In the genomic region with DNA sequence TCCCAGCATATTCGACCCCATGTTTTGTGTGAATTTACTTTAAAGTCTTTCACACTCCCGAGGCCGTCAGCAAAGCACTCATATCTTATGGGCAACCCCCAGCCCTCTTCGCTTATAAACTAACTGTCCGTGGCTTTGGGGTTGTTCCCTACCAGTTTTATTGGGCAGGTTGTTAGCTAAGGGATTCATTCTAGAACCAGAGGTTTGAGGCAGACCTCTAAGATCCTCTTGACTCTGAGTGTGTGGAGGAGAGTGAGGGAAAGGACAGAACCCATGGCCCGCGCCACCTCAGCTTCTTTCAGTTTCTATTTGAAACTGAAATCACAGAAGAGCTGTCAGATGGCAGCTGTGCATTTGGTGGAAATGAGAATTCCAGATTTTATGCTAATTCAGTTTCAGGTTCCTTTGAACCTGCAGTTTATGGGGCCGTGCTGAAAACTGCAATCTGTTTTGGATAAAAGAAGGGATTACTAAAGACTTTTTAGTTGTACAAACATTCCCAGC, we compare ENCODE assay signal across 8 cellular contexts.
DNase-seq lines count a peak whose midpoint lies in the region; ATAC-seq and TF ChIP-seq lines count a peak whose summit lies in the region.

No MANE protein-coding gene starts in this region.

- no peak overlapping the region for H3K4me3 ChIP-seq in Loucy (ENCODE audit: low read length, poor library complexity, severe bottlenecking)
- peak overlapping the region; percentile 17 for H3K4me3 ChIP-seq in lower lobe of right lung
- no peak overlapping the region for H3K4me3 ChIP-seq in brain microvascular endothelial cell (ENCODE audit: low read depth, low read length)
- no peak overlapping the region for H3K4me3 ChIP-seq in PC-3 (ENCODE audit: low read length)

- H4K20me1 ChIP-seq in Loucy (ENCODE audit: insufficient read depth, low read length, poor library complexity, severe bottlenecking) (no peaks in the 10 kb centered on the region), PC-3 (ENCODE audit: low read length) (no peaks in the 10 kb centered on the region)

- H2AFZ ChIP-seq in Loucy (ENCODE audit: low read length) (no peak overlapping the region), PC-3 (ENCODE audit: low read length) (no peak overlapping the region)

- H3K9me3 ChIP-seq in Loucy (ENCODE audit: insufficient read depth, low read depth, low read length) (no peaks in the 10 kb centered on the region), lower lobe of right lung (no peaks in the 10 kb centered on the region), PC-3 (ENCODE audit: low read length) (no peaks in the 10 kb centered on the region)

- ATAC-seq in GM18520 (IDR thresholded peaks at IDR 0.05; ENCODE audit: unreplicated experiment) (peak; percentile 61), GM21786 (IDR thresholded peaks at IDR 0.05; ENCODE audit: unreplicated experiment) (peak; percentile 74), lower lobe of right lung (peak in 1 of 2 donors; percentile 43), PC-3 (no peak)

- no peaks in the 10 kb centered on the region for H3K36me3 ChIP-seq in Loucy (ENCODE audit: insufficient read depth, low read length)
- H3K36me3 ChIP-seq in lower lobe of right lung: no peaks in the 10 kb centered on the region
- H3K36me3 ChIP-seq in brain microvascular endothelial cell (replicated peaks): no peaks in the 10 kb centered on the region
- no peaks in the 10 kb centered on the region for H3K36me3 ChIP-seq in PC-3 (ENCODE audit: low read depth, low read length)

- DNase-seq in lower lobe of right lung (no peak), brain microvascular endothelial cell (no peak), PC-3 (no peak), NCI-H345 treated with DMSO at 0.1 percent for 48 hours (lab: John Stamatoyannopoulos, UW; ENCODE audit: unreplicated experiment) (no peak)
- no peak for DNase-seq in activated effector memory CD4-positive, alpha-beta T cell treated with Interleukin-2 at 50 U/mL for 16 hours

- H3K9ac ChIP-seq in Loucy (ENCODE audit: low read depth, low read length, poor library complexity, severe bottlenecking): no peak overlapping the region
- no peak overlapping the region for H3K9ac ChIP-seq in PC-3 (ENCODE audit: low read length)

- H3K4me2 ChIP-seq in Loucy (ENCODE audit: low read depth, low read length, poor library complexity, severe bottlenecking) (peak overlapping the region; percentile 23), PC-3 (ENCODE audit: low read length) (no peak overlapping the region)

- H3F3A ChIP-seq in Loucy (ENCODE audit: low read depth) (peaks cover 6% of the 10 kb centered on the region; the same call in 1 of the 2 replicates), PC-3 (ENCODE audit: low read length, unreplicated experiment) (no peaks in the 10 kb centered on the region)

- H3K9me2 ChIP-seq in Loucy (replicated peaks; ENCODE audit: low read depth, low read length) (no peaks in the 10 kb centered on the region), PC-3 (replicated peaks; ENCODE audit: low read length) (no peaks in the 10 kb centered on the region)

- H3K4me1 ChIP-seq in Loucy (ENCODE audit: insufficient read depth, low read length, poor library complexity, severe bottlenecking) (peaks cover 38% of the 10 kb centered on the region), lower lobe of right lung (no peaks in the 10 kb centered on the region), PC-3 (ENCODE audit: insufficient read depth, low read length) (no peaks in the 10 kb centered on the region)

- BruUV-seq in PC-3 (replicated peaks; lab: Mats Ljungman, UMichigan): no TSS peak

- H3K27ac ChIP-seq in lower lobe of right lung (peak overlapping the region; percentile 16), brain microvascular endothelial cell (no peak overlapping the region), PC-3 (ENCODE audit: low read length) (no peak overlapping the region)

- TF ChIP-seq CTCF in Loucy (conservative IDR thresholded peaks at IDR 0.05; ENCODE audit: low read length): no peak
- no peak for TF ChIP-seq CTCF in lower lobe of right lung (IDR thresholded peaks at IDR 0.05)
- no peak for TF ChIP-seq CTCF in brain microvascular endothelial cell (IDR thresholded peaks at IDR 0.05; ENCODE audit: low read depth, low read length, missing control alignments)
- no peak for TF ChIP-seq CTCF in PC-3 (conservative IDR thresholded peaks at IDR 0.05; ENCODE audit: low read depth, low read length)

- no peaks in the 10 kb centered on the region for H3K27me3 ChIP-seq in Loucy (ENCODE audit: insufficient read depth, low read length, poor library complexity, severe bottlenecking)
- no peaks in the 10 kb centered on the region for H3K27me3 ChIP-seq in lower lobe of right lung (ENCODE audit: low read depth)
- no peaks in the 10 kb centered on the region for H3K27me3 ChIP-seq in brain microvascular endothelial cell (replicated peaks)
- H3K27me3 ChIP-seq in PC-3 (ENCODE audit: low read length): no peaks in the 10 kb centered on the region

- in situ Hi-C loops in brain microvascular endothelial cell (cut with HindIII; ENCODE audit: low pct_ligation_motif_present, low sequenced_read_pairs): no loop called here

- intact Hi-C loops in lower lobe of right lung (cut with DNase I): no loop called here
- intact Hi-C loops in PC-3 (cut with micrococcal nuclease): no loop called here

- POLR2A ChIA-PET in PC-3 (lab: Charles Lee; ENCODE audit: unreplicated experiment): no interaction called here

- CTCF ChIA-PET in PC-3 (lab: Charles Lee): interaction anchor here (0.6 kb wide), 1 partner anchor 557 kb away, joined by 3 read pairs; no protein-coding TSS in a partner anchor

- no peaks in the 10 kb centered on the region for H3K79me2 ChIP-seq in Loucy (ENCODE audit: insufficient read depth, low read length)
- H3K79me2 ChIP-seq in PC-3 (ENCODE audit: low read length): no peaks in the 10 kb centered on the region
